In the genomic region with DNA sequence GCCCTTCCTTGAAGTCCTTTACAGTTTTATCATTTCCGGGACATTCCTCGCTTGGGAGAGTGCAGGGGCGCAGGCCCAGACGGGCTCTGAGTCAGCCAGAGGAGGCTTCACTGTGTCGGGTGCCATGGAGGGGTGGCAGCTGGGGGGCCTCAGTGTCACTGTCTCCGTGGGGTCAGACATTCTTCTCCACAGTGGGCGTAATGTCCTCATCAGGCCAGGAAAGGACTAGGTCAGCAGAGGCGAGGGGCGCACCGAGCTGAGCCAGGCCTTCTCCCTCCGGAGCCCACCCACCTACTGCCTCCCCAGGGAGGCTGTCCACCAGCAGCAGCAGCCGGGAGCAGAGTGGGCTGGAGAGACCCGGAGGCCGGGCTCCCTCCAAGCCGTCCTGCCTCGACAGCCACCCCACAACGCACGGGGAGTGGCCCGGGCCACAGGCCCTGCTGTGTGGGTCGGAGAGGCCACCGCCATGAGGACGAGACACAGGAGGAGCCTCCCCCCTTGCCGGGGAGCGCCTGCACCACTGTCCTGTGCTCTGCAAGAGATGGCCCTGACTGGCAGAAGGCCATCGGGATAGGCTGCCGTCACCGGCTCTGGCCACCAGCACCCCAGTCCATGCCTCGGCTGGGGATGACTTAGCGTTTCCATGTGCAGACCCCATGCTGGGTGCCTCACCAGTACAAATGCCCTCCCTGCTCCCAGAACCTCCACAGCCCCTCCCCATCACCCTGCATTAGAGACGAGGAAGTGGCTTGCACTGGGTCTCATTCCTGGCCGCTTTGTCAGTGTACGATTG, we compare ENCODE assay signal across 2 cellular contexts.
TF ChIP-seq lines count a peak whose summit lies in the region.

No MANE protein-coding gene starts in this region.

TF ChIP-seq in SK-N-SH, 30 proteins besides CTCF, POLR2A, EP300 and RAD21 (continued from another document):
- TF ChIP-seq, protein P1, sequence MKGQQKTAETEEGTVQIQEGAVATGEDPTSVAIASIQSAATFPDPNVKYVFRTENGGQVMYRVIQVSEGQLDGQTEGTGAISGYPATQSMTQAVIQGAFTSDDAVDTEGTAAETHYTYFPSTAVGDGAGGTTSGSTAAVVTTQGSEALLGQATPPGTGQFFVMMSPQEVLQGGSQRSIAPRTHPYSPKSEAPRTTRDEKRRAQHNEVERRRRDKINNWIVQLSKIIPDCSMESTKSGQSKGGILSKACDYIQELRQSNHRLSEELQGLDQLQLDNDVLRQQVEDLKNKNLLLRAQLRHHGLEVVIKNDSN (IDR thresholded peaks at IDR 0.05; ENCODE audit: borderline replicate concordance, low read depth) = no peak
- peak; percentile 17; the same call in 1 of the 2 replicates for TF ChIP-seq FOSL2 (IDR thresholded peaks at IDR 0.05; ENCODE audit: borderline replicate concordance, low read depth)

TF ChIP-seq in GM23338, 12 proteins besides CTCF, POLR2A, EP300 and RAD21:
- TF ChIP-seq, protein P2, sequence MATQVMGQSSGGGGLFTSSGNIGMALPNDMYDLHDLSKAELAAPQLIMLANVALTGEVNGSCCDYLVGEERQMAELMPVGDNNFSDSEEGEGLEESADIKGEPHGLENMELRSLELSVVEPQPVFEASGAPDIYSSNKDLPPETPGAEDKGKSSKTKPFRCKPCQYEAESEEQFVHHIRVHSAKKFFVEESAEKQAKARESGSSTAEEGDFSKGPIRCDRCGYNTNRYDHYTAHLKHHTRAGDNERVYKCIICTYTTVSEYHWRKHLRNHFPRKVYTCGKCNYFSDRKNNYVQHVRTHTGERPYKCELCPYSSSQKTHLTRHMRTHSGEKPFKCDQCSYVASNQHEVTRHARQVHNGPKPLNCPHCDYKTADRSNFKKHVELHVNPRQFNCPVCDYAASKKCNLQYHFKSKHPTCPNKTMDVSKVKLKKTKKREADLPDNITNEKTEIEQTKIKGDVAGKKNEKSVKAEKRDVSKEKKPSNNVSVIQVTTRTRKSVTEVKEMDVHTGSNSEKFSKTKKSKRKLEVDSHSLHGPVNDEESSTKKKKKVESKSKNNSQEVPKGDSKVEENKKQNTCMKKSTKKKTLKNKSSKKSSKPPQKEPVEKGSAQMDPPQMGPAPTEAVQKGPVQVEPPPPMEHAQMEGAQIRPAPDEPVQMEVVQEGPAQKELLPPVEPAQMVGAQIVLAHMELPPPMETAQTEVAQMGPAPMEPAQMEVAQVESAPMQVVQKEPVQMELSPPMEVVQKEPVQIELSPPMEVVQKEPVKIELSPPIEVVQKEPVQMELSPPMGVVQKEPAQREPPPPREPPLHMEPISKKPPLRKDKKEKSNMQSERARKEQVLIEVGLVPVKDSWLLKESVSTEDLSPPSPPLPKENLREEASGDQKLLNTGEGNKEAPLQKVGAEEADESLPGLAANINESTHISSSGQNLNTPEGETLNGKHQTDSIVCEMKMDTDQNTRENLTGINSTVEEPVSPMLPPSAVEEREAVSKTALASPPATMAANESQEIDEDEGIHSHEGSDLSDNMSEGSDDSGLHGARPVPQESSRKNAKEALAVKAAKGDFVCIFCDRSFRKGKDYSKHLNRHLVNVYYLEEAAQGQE (IDR thresholded peaks at IDR 0.05; ENCODE audit: unreplicated experiment) = no peak
- TF ChIP-seq JUNB (IDR thresholded peaks at IDR 0.05; ENCODE audit: unreplicated experiment) (no peak), POLR2AphosphoS5 (IDR thresholded peaks at IDR 0.05; ENCODE audit: low read depth) (no peak), CREB1 (CRISPR knock-in tag; IDR thresholded peaks at IDR 0.05; ENCODE audit: low read depth) (no peak), EZH2phosphoT487 (IDR thresholded peaks at IDR 0.05; ENCODE audit: unreplicated experiment) (no peak), EZH2 (IDR thresholded peaks at IDR 0.05; ENCODE audit: low read depth, unreplicated experiment) (no peak), ZNF114 (CRISPR knock-in tag; IDR thresholded peaks at IDR 0.05) (no peak), NANOG (IDR thresholded peaks at IDR 0.05; ENCODE audit: borderline replicate concordance) (no peak), STAT1 (IDR thresholded peaks at IDR 0.05; ENCODE audit: unreplicated experiment) (no peak), ZNF331 (CRISPR knock-in tag; IDR thresholded peaks at IDR 0.05; ENCODE audit: low read depth) (no peak)
- TF ChIP-seq, protein P3, sequence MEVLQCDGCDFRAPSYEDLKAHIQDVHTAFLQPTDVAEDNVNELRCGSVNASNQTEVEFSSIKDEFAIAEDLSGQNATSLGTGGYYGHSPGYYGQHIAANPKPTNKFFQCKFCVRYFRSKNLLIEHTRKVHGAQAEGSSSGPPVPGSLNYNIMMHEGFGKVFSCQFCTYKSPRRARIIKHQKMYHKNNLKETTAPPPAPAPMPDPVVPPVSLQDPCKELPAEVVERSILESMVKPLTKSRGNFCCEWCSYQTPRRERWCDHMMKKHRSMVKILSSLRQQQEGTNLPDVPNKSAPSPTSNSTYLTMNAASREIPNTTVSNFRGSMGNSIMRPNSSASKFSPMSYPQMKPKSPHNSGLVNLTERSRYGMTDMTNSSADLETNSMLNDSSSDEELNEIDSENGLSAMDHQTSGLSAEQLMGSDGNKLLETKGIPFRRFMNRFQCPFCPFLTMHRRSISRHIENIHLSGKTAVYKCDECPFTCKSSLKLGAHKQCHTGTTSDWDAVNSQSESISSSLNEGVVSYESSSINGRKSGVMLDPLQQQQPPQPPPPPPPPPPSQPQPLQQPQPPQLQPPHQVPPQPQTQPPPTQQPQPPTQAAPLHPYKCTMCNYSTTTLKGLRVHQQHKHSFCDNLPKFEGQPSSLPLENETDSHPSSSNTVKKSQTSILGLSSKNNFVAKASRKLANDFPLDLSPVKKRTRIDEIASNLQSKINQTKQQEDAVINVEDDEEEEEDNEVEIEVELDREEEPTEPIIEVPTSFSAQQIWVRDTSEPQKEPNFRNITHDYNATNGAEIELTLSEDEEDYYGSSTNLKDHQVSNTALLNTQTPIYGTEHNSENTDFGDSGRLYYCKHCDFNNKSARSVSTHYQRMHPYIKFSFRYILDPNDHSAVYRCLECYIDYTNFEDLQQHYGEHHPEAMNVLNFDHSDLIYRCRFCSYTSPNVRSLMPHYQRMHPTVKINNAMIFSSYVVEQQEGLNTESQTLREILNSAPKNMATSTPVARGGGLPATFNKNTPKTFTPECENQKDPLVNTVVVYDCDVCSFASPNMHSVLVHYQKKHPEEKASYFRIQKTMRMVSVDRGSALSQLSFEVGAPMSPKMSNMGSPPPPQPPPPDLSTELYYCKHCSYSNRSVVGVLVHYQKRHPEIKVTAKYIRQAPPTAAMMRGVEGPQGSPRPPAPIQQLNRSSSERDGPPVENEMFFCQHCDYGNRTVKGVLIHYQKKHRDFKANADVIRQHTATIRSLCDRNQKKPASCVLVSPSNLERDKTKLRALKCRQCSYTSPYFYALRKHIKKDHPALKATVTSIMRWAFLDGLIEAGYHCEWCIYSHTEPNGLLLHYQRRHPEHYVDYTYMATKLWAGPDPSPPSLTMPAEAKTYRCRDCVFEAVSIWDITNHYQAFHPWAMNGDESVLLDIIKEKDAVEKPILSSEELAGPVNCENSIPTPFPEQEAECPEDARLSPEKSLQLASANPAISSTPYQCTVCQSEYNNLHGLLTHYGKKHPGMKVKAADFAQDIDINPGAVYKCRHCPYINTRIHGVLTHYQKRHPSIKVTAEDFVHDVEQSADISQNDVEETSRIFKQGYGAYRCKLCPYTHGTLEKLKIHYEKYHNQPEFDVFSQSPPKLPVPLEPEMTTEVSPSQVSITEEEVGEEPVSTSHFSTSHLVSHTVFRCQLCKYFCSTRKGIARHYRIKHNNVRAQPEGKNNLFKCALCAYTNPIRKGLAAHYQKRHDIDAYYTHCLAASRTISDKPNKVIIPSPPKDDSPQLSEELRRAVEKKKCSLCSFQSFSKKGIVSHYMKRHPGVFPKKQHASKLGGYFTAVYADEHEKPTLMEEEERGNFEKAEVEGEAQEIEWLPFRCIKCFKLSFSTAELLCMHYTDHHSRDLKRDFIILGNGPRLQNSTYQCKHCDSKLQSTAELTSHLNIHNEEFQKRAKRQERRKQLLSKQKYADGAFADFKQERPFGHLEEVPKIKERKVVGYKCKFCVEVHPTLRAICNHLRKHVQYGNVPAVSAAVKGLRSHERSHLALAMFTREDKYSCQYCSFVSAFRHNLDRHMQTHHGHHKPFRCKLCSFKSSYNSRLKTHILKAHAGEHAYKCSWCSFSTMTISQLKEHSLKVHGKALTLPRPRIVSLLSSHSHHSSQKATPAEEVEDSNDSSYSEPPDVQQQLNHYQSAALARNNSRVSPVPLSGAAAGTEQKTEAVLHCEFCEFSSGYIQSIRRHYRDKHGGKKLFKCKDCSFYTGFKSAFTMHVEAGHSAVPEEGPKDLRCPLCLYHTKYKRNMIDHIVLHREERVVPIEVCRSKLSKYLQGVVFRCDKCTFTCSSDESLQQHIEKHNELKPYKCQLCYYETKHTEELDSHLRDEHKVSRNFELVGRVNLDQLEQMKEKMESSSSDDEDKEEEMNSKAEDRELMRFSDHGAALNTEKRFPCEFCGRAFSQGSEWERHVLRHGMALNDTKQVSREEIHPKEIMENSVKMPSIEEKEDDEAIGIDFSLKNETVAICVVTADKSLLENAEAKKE (CRISPR knock-in tag; IDR thresholded peaks at IDR 0.05) = no peak
- TF ChIP-seq, protein P4, sequence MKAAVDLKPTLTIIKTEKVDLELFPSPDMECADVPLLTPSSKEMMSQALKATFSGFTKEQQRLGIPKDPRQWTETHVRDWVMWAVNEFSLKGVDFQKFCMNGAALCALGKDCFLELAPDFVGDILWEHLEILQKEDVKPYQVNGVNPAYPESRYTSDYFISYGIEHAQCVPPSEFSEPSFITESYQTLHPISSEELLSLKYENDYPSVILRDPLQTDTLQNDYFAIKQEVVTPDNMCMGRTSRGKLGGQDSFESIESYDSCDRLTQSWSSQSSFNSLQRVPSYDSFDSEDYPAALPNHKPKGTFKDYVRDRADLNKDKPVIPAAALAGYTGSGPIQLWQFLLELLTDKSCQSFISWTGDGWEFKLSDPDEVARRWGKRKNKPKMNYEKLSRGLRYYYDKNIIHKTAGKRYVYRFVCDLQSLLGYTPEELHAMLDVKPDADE (IDR thresholded peaks at IDR 0.05) = no peak
TF ChIP-seq in GM23338: peak in this region for 0.
